Comparison of ENCODE assay signal across 11 cellular contexts in genomic region chr2:105644174-105644980, GRCh38.
DNase-seq lines count a peak whose midpoint lies in the region; ATAC-seq and TF ChIP-seq lines count a peak whose summit lies in the region.
"Had no signal": no experiment of that assay in that cellular context is flagged by ENCODE, and none has a peak within 500 bp of the region (broad histone marks: within the 10 kb centered on the region; RNA-seq: fewer than 3 reads in every experiment).

No MANE protein-coding gene starts in this region.

- peak overlapping the region; percentile 1 for H3K4me3 ChIP-seq in left ventricle myocardium inferior
- H3K4me3 ChIP-seq in coronary artery, result peak overlapping the region; percentile 49
- no peak overlapping the region for H3K4me3 ChIP-seq in muscle layer of duodenum (ENCODE audit: low read depth in 1 of 2, low read length in 2 of 2)
- H3K4me3 ChIP-seq in tibial nerve, result peak overlapping the region in 2 of 4 donors; percentile 15 to 17

- peaks cover 8% of the 10 kb centered on the region for H3K9me3 ChIP-seq in left ventricle myocardium inferior (replicated peaks)
- H3K9me3 ChIP-seq in muscle layer of duodenum (ENCODE audit: control insufficient read depth in 1 of 2, low read length in 2 of 2), result no peaks in the 10 kb centered on the region
- peaks cover 0 to 5% (median 0%) of the 10 kb centered on the region in 4 donors for H3K9me3 ChIP-seq in tibial nerve
- H3K9me3 ChIP-seq: ascending aorta had no signal

- intact Hi-C loops in left ventricle myocardium inferior (cut with micrococcal nuclease) (no loop called here), left ventricle myocardium superior (cut with micrococcal nuclease) (no loop called here)

- TF ChIP-seq EP300 in tibial nerve (IDR thresholded peaks at IDR 0.05), result no peak

- TF ChIP-seq CTCF in left ventricle myocardium inferior (IDR thresholded peaks at IDR 0.05; ENCODE audit: borderline replicate concordance) (no peak), coronary artery (IDR thresholded peaks at IDR 0.05) (no peak), tibial nerve (IDR thresholded peaks at IDR 0.05) (no peak)

- DNase-seq in left ventricle myocardium inferior (no peak), left ventricle myocardium superior (no peak), coronary artery (ENCODE audit: low spot score) (no peak), HUDEP-2 (lab: John Stamatoyannopoulos, UW; ENCODE audit: unreplicated experiment in 76 of 76) (no peak), tibial nerve (ENCODE audit: low spot score in 2 of 2) (no peak)
- DNase-seq: activated CD8-positive, alpha-beta memory T cell treated with anti-CD3 and anti-CD28 coated beads, Interleukin-2, amount 50 U/mL, for 48 hours; KG1 had no signal

- no peaks in the 10 kb centered on the region for H3K36me3 ChIP-seq in left ventricle myocardium inferior
- no peaks in the 10 kb centered on the region for H3K36me3 ChIP-seq in muscle layer of duodenum (ENCODE audit: control insufficient read depth in 1 of 2, insufficient read depth in 2 of 2, low read length in 2 of 2)
- H3K36me3 ChIP-seq in tibial nerve, result no peaks in the 10 kb centered on the region
- H3K36me3 ChIP-seq: ascending aorta had no signal

- H3K4me1 ChIP-seq in left ventricle myocardium inferior (no peaks in the 10 kb centered on the region), muscle layer of duodenum (ENCODE audit: control insufficient read depth in 1 of 2, insufficient read depth in 2 of 2, low read length in 2 of 2) (no peaks in the 10 kb centered on the region), tibial nerve (peaks cover 0 to 28% (median 0%) of the 10 kb centered on the region in 4 donors)

- 22 to 26% methylated on average over 18 of the region's 18 CpGs for WGBS in tibial nerve, 2 donors

- no peak for TF ChIP-seq POLR2A in tibial nerve (IDR thresholded peaks at IDR 0.05)

- H3K27ac ChIP-seq in left ventricle myocardium inferior (replicated peaks), result no peak overlapping the region
- H3K27ac ChIP-seq in coronary artery, result no peak overlapping the region
- peak overlapping the region; percentile 49 for H3K27ac ChIP-seq in muscle layer of duodenum (ENCODE audit: low read length)
- H3K27ac ChIP-seq in tibial nerve, result peak overlapping the region in 1 of 4 donors; percentile 52
- H3K27ac ChIP-seq: ascending aorta had no signal

- ATAC-seq in left ventricle myocardium superior (no peak), GM21825 (IDR thresholded peaks at IDR 0.05; ENCODE audit: unreplicated experiment) (no peak), HG03045 (IDR thresholded peaks at IDR 0.05; ENCODE audit: unreplicated experiment) (no peak)

- H3K27me3 ChIP-seq in left ventricle myocardium inferior (ENCODE audit: low read depth) (peaks cover 25% of the 10 kb centered on the region), muscle layer of duodenum (ENCODE audit: low read depth, low read length) (no peaks in the 10 kb centered on the region), tibial nerve (no peaks in the 10 kb centered on the region)
- H3K27me3 ChIP-seq: ascending aorta had no signal

Comparison
In these comparisons a context has a peak if more than half of its experiments do, and no peak if none do; other contexts are left out.
1. H3K4me3 ChIP-seq: peak in left ventricle myocardium inferior (single experiment) and coronary artery (single experiment); none in muscle layer of duodenum (0 of 2).